Comparison of ENCODE assay signal across 12 cellular contexts in genomic region chr1:88867743-88868521, GRCh38. TPM values are rescaled to one million over a fixed set of nuclear protein-coding genes. Genes with fewer than 3 reads are reported as not detected.
DNase-seq lines count a peak whose midpoint lies in the region; ATAC-seq and TF ChIP-seq lines count a peak whose summit lies in the region.
"Had no signal": no experiment of that assay in that cellular context is flagged by ENCODE, and none has a peak within 500 bp of the region (broad histone marks: within the 10 kb centered on the region; RNA-seq: fewer than 3 reads in every experiment).

No MANE protein-coding gene starts in this region.

- H3K36me3 Mint-ChIP-seq in activated naive CD4-positive, alpha-beta T cell treated with anti-CD3 and anti-CD28 coated beads, Interleukin-2, amount 50 U/mL, for 72 hours: peaks cover 0 to 14% of the 10 kb centered on the region in 2 donors
- peaks cover 13% of the 10 kb centered on the region for H3K36me3 Mint-ChIP-seq in neural progenitor cell

- H3K27ac ChIP-seq in neural progenitor cell: no peak overlapping the region
- H3K27ac ChIP-seq: KMS-11, suprapubic skin had no signal

- no peaks in the 10 kb centered on the region for H3K36me3 ChIP-seq in kidney epithelial cell (ENCODE audit: control insufficient read depth, insufficient read depth, low read length)
- no peaks in the 10 kb centered on the region for H3K36me3 ChIP-seq in neural progenitor cell

- no peaks in the 10 kb centered on the region for H3F3A ChIP-seq in neural progenitor cell (ENCODE audit: low read depth)

- H3K9ac ChIP-seq in neural progenitor cell: no peak overlapping the region
- H3K9ac ChIP-seq: KMS-11 had no signal

- H4K20me1 ChIP-seq in neural progenitor cell (ENCODE audit: low read depth): no peaks in the 10 kb centered on the region

- H3K27me3 Mint-ChIP-seq in neural progenitor cell (ENCODE audit: insufficient read depth, low read depth): no peaks in the 10 kb centered on the region
- H3K27me3 Mint-ChIP-seq: naive B cell had no signal

- no peaks in the 10 kb centered on the region for H3K27me3 ChIP-seq in kidney epithelial cell (ENCODE audit: control insufficient read depth, insufficient read depth, low read length)
- H3K27me3 ChIP-seq in neural progenitor cell: no peaks in the 10 kb centered on the region
- H3K27me3 ChIP-seq: suprapubic skin had no signal

- H3K4me2 ChIP-seq in neural progenitor cell: no peak overlapping the region
- H3K4me2 ChIP-seq: KMS-11 had no signal

- H3K4me1 ChIP-seq in neural progenitor cell: no peaks in the 10 kb centered on the region

- no peak overlapping the region for H3K4me3 ChIP-seq in kidney epithelial cell (ENCODE audit: low read depth, low read length)
- no peak overlapping the region for H3K4me3 ChIP-seq in neural progenitor cell
- H3K4me3 ChIP-seq: suprapubic skin had no signal

- H3K4me3 Mint-ChIP-seq in neural progenitor cell: no peak overlapping the region
- H3K4me3 Mint-ChIP-seq: naive B cell had no signal

- H3K27ac Mint-ChIP-seq in activated naive CD4-positive, alpha-beta T cell treated with anti-CD3 and anti-CD28 coated beads, Interleukin-2, amount 50 U/mL, for 72 hours: peak overlapping the region; percentile 87 to 90
- no peak overlapping the region for H3K27ac Mint-ChIP-seq in neural progenitor cell

- no peak overlapping the region for H2AFZ ChIP-seq in neural progenitor cell (replicated peaks)

- no peak for TF ChIP-seq CTCF in kidney epithelial cell (IDR thresholded peaks at IDR 0.05; ENCODE audit: insufficient read depth, low read length, poor library complexity, severe bottlenecking)
- TF ChIP-seq CTCF in neural progenitor cell (IDR thresholded peaks at IDR 0.05): no peak

- peak; percentile 32 for ATAC-seq in GM19025 (IDR thresholded peaks at IDR 0.05; ENCODE audit: low read depth, unreplicated experiment)
- ATAC-seq in activated naive CD4-positive, alpha-beta T cell treated with anti-CD3 and anti-CD28 coated beads, Interleukin-2, amount 50 U/mL, for 72 hours: peak; percentile 74 to 91
- ATAC-seq in HG03039 (IDR thresholded peaks at IDR 0.05; ENCODE audit: unreplicated experiment): no peak

- peaks cover 6% of the 10 kb centered on the region for H3K79me2 ChIP-seq in neural progenitor cell (ENCODE audit: low read depth)

- H3K9me3 Mint-ChIP-seq in activated naive CD4-positive, alpha-beta T cell treated with anti-CD3 and anti-CD28 coated beads, Interleukin-2, amount 50 U/mL, for 72 hours: no peaks in the 10 kb centered on the region
- no peaks in the 10 kb centered on the region for H3K9me3 Mint-ChIP-seq in neural progenitor cell
- H3K9me3 Mint-ChIP-seq: naive B cell had no signal

- DNase-seq in AG08395 (ENCODE audit: low spot score) (peak; percentile 68), kidney epithelial cell (ENCODE audit: low read depth) (peak; percentile 23), 8988T (no peak), DMS53 treated with DMSO at 0.1 percent for 48 hours (lab: John Stamatoyannopoulos, UW; ENCODE audit: unreplicated experiment) (no peak), neural progenitor cell (ENCODE audit: low spot score) (no peak)
- DNase-seq in activated naive CD4-positive, alpha-beta T cell treated with anti-CD3 and anti-CD28 coated beads, Interleukin-2, amount 50 U/mL, for 72 hours (ENCODE audit: low spot score in 2 of 2): no peak
- DNase-seq: naive B cell, NCI-H226 had no signal

- H3K4me1 Mint-ChIP-seq in neural progenitor cell: no peaks in the 10 kb centered on the region

- no peaks in the 10 kb centered on the region for H3K9me3 ChIP-seq in neural progenitor cell (ENCODE audit: low read depth)
- H3K9me3 ChIP-seq: suprapubic skin had no signal

RNA-seq across cellular contexts. Expression of gene GTF2B, which starts 23.4 kb away (rescaled TPM):
- 10 to 100 TPM; 40.0 to 55.8 TPM for total RNA-seq in activated naive CD4-positive, alpha-beta T cell treated with anti-CD3 and anti-CD28 coated beads, Interleukin-2, amount 50 U/mL, for 72 hours
- total RNA-seq in kidney epithelial cell (28.5 and 36.3 TPM in 2 replicates), neural progenitor cell (ENCODE audit: low replicate concordance) (32.2 and 42.0 TPM in 2 replicates)

Comparison
In these comparisons a context has a peak if more than half of its experiments do, and no peak if none do; other contexts are left out.
1. DNase-seq: peak in AG08395 (single experiment) and kidney epithelial cell (single experiment); none in activated naive CD4-positive, alpha-beta T cell treated with anti-CD3 and anti-CD28 coated beads, Interleukin-2, amount 50 U/mL, for 72 hours (0 of 2), 8988T (single experiment), DMS53 treated with DMSO at 0.1 percent for 48 hours (single experiment) and neural progenitor cell (single experiment).